In the genomic region with DNA sequence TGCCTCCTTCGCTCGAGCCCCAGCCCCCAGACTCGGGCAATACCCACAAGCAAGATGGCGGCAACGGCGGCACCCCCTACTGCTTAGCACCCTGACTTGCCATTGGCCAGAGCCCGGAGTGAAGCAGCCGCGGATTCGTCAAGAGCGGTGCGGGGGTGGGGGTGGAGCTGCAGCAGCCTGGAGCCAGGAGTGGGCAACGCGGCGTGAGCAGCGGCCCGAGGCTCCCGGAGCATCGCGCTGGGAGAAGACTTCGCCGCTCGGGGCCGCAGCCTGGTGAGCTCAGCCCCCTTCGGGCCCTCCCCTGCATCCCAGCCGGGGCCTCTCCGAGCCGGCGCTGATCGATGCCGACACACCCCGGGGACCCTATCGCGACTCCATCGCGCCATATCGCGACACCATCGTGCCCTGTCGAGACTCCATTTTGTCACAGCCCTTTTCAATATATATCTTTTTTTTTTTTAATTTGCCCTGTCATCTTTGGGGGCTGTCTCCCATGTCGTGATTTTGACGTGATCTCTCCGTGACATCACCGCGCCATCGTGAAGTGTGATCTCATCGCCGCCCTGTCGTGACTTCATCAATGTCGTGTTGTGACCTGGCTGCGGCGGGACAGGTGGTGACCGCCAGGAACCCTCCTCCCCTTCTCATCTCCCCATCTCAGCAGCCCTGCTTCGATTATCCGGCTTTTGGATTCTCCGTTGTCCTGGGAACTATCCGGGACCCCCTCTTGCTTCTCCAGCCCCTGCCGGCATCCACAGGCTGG, we compare ENCODE assay signal across 1 cellular context.
TF ChIP-seq lines count a peak whose summit lies in the region.

Gene NCDN, plus strand, starts transcription at position 189 of the 763 bp plus-strand sequence. Its CDS starts 392 bp downstream, at position 581.

TF ChIP-seq in GM12878, 131 proteins besides CTCF, POLR2A, EP300 and RAD21 (continued from another document and continues in another):
- TF ChIP-seq TCF3 (IDR thresholded peaks at IDR 0.05; ENCODE audit: borderline replicate concordance, insufficient read depth, low read depth, low read length) (peak; percentile 45; the same call in 1 of the 2 replicates), CREB1 (IDR thresholded peaks at IDR 0.05; ENCODE audit: low read depth) (peak; percentile 60), CBFB (IDR thresholded peaks at IDR 0.05; ENCODE audit: low read depth) (no peak; the same call in 1 of the 2 replicates), TAF1 (IDR thresholded peaks at IDR 0.05; ENCODE audit: borderline replicate concordance, low read depth, low read length) (peak; percentile 86), CREM (IDR thresholded peaks at IDR 0.05; ENCODE audit: low read depth) (peak; percentile 75), RFX5 (IDR thresholded peaks at IDR 0.05; ENCODE audit: low read depth, low read length) (no peak), POU2F2 (IDR thresholded peaks at IDR 0.05; ENCODE audit: borderline replicate concordance, low read depth, low read length) (peak; percentile 29; the same call in 1 of the 3 replicates), JUND (IDR thresholded peaks at IDR 0.05; ENCODE audit: low read depth, low read length) (no peak), MEF2B (IDR thresholded peaks at IDR 0.05; ENCODE audit: partially characterized antibody, poor library complexity, severe bottlenecking) (peak; percentile 34), KDM1A (IDR thresholded peaks at IDR 0.05; ENCODE audit: borderline replicate concordance) (no peak), NFYA (IDR thresholded peaks at IDR 0.05; ENCODE audit: borderline replicate concordance, low read depth, low read length) (peak; percentile 65), TCF7 (IDR thresholded peaks at IDR 0.05; ENCODE audit: borderline replicate concordance) (no peak), PAX8 (IDR thresholded peaks at IDR 0.05) (no peak; the same call in 1 of the 2 replicates), HDAC2 (IDR thresholded peaks at IDR 0.05) (no peak), SUPT20H (IDR thresholded peaks at IDR 0.05; ENCODE audit: borderline replicate concordance, control insufficient read depth, low read depth, low read length) (no peak), HCFC1 (IDR thresholded peaks at IDR 0.05; ENCODE audit: low read length) (peak; percentile 97), SP1 (IDR thresholded peaks at IDR 0.05; ENCODE audit: low read depth, low read length) (peak; percentile 99), WRNIP1 (IDR thresholded peaks at IDR 0.05; ENCODE audit: borderline replicate concordance, low read depth, low read length) (no peak), STAT1 (conservative IDR thresholded peaks at IDR 0.05) (0 out of 2 replicates have a peak, but pooled peaks have one; percentile 50), NRF1 (conservative IDR thresholded peaks at IDR 0.05; ENCODE audit: low read depth, low read length) (no peak; the same call in 1 of the 2 replicates), ZBED1 (IDR thresholded peaks at IDR 0.05; ENCODE audit: borderline replicate concordance) (peak; percentile 100), SIN3A (IDR thresholded peaks at IDR 0.05; ENCODE audit: low read depth, low read length) (0 out of 2 replicates have a peak, but pooled peaks have one; percentile 62), ATF2 (IDR thresholded peaks at IDR 0.05; ENCODE audit: low read length) (no peak), TCF12 (IDR thresholded peaks at IDR 0.05; ENCODE audit: low read depth, low read length) (no peak), POLR2AphosphoS5 (IDR thresholded peaks at IDR 0.05; ENCODE audit: low read length) (peak; percentile 88), RCOR1 (conservative IDR thresholded peaks at IDR 0.05; ENCODE audit: low read depth, low read length) (no peak), REST (IDR thresholded peaks at IDR 0.05; ENCODE audit: low read depth, low read length) (no peak), ZNF384 (IDR thresholded peaks at IDR 0.05; ENCODE audit: borderline replicate concordance, low read depth, low read length) (no peak), RELA (IDR thresholded peaks at IDR 0.05; ENCODE audit: borderline replicate concordance, partially characterized antibody) (peak; percentile 63), ZNF217 (IDR thresholded peaks at IDR 0.05) (peak; percentile 69; the same call in 1 of the 2 replicates), CEBPB (IDR thresholded peaks at IDR 0.05; ENCODE audit: borderline replicate concordance in 1 of 2, low read depth in 2 of 2, low read length in 2 of 2) (no peak), TBL1XR1 (IDR thresholded peaks at IDR 0.05; ENCODE audit: low read depth, low read length) (no peak; the same call in 1 of the 2 replicates), ZNF622 (IDR thresholded peaks at IDR 0.05) (no peak), ESRRA (IDR thresholded peaks at IDR 0.05; ENCODE audit: low read length) (0 out of 2 replicates have a peak, but pooled peaks have one; percentile 52)
- TF ChIP-seq, protein P1, sequence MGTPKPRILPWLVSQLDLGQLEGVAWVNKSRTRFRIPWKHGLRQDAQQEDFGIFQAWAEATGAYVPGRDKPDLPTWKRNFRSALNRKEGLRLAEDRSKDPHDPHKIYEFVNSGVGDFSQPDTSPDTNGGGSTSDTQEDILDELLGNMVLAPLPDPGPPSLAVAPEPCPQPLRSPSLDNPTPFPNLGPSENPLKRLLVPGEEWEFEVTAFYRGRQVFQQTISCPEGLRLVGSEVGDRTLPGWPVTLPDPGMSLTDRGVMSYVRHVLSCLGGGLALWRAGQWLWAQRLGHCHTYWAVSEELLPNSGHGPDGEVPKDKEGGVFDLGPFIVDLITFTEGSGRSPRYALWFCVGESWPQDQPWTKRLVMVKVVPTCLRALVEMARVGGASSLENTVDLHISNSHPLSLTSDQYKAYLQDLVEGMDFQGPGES (IDR thresholded peaks at IDR 0.05) = peak; percentile 97
- TF ChIP-seq, protein P2, sequence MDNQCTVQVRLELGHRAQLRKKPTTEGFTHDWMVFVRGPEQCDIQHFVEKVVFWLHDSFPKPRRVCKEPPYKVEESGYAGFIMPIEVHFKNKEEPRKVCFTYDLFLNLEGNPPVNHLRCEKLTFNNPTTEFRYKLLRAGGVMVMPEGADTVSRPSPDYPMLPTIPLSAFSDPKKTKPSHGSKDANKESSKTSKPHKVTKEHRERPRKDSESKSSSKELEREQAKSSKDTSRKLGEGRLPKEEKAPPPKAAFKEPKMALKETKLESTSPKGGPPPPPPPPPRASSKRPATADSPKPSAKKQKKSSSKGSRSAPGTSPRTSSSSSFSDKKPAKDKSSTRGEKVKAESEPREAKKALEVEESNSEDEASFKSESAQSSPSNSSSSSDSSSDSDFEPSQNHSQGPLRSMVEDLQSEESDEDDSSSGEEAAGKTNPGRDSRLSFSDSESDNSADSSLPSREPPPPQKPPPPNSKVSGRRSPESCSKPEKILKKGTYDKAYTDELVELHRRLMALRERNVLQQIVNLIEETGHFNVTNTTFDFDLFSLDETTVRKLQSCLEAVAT (IDR thresholded peaks at IDR 0.05) = peak; percentile 67; the same call in 1 of the 2 replicates
- TF ChIP-seq, protein P3, sequence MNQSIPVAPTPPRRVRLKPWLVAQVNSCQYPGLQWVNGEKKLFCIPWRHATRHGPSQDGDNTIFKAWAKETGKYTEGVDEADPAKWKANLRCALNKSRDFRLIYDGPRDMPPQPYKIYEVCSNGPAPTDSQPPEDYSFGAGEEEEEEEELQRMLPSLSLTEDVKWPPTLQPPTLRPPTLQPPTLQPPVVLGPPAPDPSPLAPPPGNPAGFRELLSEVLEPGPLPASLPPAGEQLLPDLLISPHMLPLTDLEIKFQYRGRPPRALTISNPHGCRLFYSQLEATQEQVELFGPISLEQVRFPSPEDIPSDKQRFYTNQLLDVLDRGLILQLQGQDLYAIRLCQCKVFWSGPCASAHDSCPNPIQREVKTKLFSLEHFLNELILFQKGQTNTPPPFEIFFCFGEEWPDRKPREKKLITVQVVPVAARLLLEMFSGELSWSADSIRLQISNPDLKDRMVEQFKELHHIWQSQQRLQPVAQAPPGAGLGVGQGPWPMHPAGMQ (IDR thresholded peaks at IDR 0.05; ENCODE audit: borderline replicate concordance) = no peak
- TF ChIP-seq, protein P4, sequence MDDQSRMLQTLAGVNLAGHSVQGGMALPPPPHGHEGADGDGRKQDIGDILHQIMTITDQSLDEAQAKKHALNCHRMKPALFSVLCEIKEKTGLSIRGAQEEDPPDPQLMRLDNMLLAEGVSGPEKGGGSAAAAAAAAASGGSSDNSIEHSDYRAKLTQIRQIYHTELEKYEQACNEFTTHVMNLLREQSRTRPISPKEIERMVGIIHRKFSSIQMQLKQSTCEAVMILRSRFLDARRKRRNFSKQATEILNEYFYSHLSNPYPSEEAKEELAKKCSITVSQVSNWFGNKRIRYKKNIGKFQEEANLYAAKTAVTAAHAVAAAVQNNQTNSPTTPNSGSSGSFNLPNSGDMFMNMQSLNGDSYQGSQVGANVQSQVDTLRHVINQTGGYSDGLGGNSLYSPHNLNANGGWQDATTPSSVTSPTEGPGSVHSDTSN (IDR thresholded peaks at IDR 0.05; ENCODE audit: insufficient replicate concordance, low read depth, low read length) = peak; percentile 15
- TF ChIP-seq, protein P5, sequence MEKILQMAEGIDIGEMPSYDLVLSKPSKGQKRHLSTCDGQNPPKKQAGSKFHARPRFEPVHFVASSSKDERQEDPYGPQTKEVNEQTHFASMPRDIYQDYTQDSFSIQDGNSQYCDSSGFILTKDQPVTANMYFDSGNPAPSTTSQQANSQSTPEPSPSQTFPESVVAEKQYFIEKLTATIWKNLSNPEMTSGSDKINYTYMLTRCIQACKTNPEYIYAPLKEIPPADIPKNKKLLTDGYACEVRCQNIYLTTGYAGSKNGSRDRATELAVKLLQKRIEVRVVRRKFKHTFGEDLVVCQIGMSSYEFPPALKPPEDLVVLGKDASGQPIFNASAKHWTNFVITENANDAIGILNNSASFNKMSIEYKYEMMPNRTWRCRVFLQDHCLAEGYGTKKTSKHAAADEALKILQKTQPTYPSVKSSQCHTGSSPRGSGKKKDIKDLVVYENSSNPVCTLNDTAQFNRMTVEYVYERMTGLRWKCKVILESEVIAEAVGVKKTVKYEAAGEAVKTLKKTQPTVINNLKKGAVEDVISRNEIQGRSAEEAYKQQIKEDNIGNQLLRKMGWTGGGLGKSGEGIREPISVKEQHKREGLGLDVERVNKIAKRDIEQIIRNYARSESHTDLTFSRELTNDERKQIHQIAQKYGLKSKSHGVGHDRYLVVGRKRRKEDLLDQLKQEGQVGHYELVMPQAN (conservative IDR thresholded peaks at IDR 0.05) = no peak; the same call in 1 of the 2 replicates
- TF ChIP-seq, protein P6, sequence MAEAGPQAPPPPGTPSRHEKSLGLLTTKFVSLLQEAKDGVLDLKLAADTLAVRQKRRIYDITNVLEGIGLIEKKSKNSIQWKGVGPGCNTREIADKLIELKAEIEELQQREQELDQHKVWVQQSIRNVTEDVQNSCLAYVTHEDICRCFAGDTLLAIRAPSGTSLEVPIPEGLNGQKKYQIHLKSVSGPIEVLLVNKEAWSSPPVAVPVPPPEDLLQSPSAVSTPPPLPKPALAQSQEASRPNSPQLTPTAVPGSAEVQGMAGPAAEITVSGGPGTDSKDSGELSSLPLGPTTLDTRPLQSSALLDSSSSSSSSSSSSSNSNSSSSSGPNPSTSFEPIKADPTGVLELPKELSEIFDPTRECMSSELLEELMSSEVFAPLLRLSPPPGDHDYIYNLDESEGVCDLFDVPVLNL (IDR thresholded peaks at IDR 0.05; ENCODE audit: low read depth, low read length) = no peak
- TF ChIP-seq, protein P7, sequence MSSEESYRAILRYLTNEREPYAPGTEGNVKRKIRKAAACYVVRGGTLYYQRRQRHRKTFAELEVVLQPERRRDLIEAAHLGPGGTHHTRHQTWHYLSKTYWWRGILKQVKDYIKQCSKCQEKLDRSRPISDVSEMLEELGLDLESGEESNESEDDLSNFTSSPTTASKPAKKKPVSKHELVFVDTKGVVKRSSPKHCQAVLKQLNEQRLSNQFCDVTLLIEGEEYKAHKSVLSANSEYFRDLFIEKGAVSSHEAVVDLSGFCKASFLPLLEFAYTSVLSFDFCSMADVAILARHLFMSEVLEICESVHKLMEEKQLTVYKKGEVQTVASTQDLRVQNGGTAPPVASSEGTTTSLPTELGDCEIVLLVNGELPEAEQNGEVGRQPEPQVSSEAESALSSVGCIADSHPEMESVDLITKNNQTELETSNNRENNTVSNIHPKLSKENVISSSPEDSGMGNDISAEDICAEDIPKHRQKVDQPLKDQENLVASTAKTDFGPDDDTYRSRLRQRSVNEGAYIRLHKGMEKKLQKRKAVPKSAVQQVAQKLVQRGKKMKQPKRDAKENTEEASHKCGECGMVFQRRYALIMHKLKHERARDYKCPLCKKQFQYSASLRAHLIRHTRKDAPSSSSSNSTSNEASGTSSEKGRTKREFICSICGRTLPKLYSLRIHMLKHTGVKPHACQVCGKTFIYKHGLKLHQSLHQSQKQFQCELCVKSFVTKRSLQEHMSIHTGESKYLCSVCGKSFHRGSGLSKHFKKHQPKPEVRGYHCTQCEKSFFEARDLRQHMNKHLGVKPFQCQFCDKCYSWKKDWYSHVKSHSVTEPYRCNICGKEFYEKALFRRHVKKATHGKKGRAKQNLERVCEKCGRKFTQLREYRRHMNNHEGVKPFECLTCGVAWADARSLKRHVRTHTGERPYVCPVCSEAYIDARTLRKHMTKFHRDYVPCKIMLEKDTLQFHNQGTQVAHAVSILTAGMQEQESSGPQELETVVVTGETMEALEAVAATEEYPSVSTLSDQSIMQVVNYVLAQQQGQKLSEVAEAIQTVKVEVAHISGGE (CRISPR knock-in tag; IDR thresholded peaks at IDR 0.05) = no peak
